ENCODE assay signal across 2 cellular contexts in genomic region chr19:5333581-5334365, GRCh38.
TF ChIP-seq lines count a peak whose summit lies in the region.

No MANE protein-coding gene starts in this region.

TF ChIP-seq in HEK293, 187 proteins besides CTCF, POLR2A, EP300 and RAD21 (continued from another document):
- TF ChIP-seq, protein P1, sequence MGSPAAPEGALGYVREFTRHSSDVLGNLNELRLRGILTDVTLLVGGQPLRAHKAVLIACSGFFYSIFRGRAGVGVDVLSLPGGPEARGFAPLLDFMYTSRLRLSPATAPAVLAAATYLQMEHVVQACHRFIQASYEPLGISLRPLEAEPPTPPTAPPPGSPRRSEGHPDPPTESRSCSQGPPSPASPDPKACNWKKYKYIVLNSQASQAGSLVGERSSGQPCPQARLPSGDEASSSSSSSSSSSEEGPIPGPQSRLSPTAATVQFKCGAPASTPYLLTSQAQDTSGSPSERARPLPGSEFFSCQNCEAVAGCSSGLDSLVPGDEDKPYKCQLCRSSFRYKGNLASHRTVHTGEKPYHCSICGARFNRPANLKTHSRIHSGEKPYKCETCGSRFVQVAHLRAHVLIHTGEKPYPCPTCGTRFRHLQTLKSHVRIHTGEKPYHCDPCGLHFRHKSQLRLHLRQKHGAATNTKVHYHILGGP (tag by site-specific recombination; IDR thresholded peaks at IDR 0.05) = no peak
- no peak for TF ChIP-seq KLF16 (tag by site-specific recombination; IDR thresholded peaks at IDR 0.05)
- 0 out of 2 replicates have a peak, but pooled peaks have one; percentile 14 for TF ChIP-seq REST (tag by site-specific recombination; IDR thresholded peaks at IDR 0.05)
- no peak for TF ChIP-seq KLF8 (tag by site-specific recombination; IDR thresholded peaks at IDR 0.05)
- no peak for TF ChIP-seq ZBTB17 (tag by site-specific recombination; IDR thresholded peaks at IDR 0.05)
- no peak for TF ChIP-seq ZNF548 (tag by site-specific recombination; IDR thresholded peaks at IDR 0.05)
- no peak for TF ChIP-seq ZNF19 (tag by site-specific recombination; IDR thresholded peaks at IDR 0.05; ENCODE audit: low read depth)
- no peak for TF ChIP-seq ZNF514 (tag by site-specific recombination; IDR thresholded peaks at IDR 0.05)
- TF ChIP-seq ZNF701 (tag by site-specific recombination; IDR thresholded peaks at IDR 0.05) = peak; percentile 98
- no peak for TF ChIP-seq ZBTB44 (tag by site-specific recombination; IDR thresholded peaks at IDR 0.05)
- no peak for TF ChIP-seq ZNF571 (tag by site-specific recombination; IDR thresholded peaks at IDR 0.05)
- TF ChIP-seq YY2 (tag by site-specific recombination; IDR thresholded peaks at IDR 0.05) = no peak
- TF ChIP-seq ZNF292 (tag by site-specific recombination; IDR thresholded peaks at IDR 0.05; ENCODE audit: borderline replicate concordance, low read depth) = no peak
- TF ChIP-seq KLF7 (tag by site-specific recombination; IDR thresholded peaks at IDR 0.05; ENCODE audit: borderline replicate concordance) = no peak
- TF ChIP-seq ZNF488 (tag by site-specific recombination; IDR thresholded peaks at IDR 0.05) = no peak
- no peak for TF ChIP-seq ZNF394 (tag by site-specific recombination; IDR thresholded peaks at IDR 0.05; ENCODE audit: borderline replicate concordance)
- no peak for TF ChIP-seq ZNF350 (tag by site-specific recombination; IDR thresholded peaks at IDR 0.05)
- no peak for TF ChIP-seq ZNF776 (tag by site-specific recombination; IDR thresholded peaks at IDR 0.05; ENCODE audit: borderline replicate concordance)
- 0 out of 2 replicates have a peak, but pooled peaks have one; percentile 14 for TF ChIP-seq ZIC2 (tag by site-specific recombination; IDR thresholded peaks at IDR 0.05)
- TF ChIP-seq ZNF24 (tag by site-specific recombination; IDR thresholded peaks at IDR 0.05) = 0 out of 2 replicates have a peak, but pooled peaks have one; percentile 29

TF ChIP-seq in GM12878, 131 proteins besides CTCF, POLR2A, EP300 and RAD21 (continued from another document and continues in another):
- TF ChIP-seq, protein P2, sequence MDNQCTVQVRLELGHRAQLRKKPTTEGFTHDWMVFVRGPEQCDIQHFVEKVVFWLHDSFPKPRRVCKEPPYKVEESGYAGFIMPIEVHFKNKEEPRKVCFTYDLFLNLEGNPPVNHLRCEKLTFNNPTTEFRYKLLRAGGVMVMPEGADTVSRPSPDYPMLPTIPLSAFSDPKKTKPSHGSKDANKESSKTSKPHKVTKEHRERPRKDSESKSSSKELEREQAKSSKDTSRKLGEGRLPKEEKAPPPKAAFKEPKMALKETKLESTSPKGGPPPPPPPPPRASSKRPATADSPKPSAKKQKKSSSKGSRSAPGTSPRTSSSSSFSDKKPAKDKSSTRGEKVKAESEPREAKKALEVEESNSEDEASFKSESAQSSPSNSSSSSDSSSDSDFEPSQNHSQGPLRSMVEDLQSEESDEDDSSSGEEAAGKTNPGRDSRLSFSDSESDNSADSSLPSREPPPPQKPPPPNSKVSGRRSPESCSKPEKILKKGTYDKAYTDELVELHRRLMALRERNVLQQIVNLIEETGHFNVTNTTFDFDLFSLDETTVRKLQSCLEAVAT (IDR thresholded peaks at IDR 0.05) = 0 out of 2 replicates have a peak, but pooled peaks have one; percentile 14
- TF ChIP-seq KAT2A (conservative IDR thresholded peaks at IDR 0.05; ENCODE audit: control insufficient read depth, low read depth, low read length) (no peak), ATF3 (IDR thresholded peaks at IDR 0.05; ENCODE audit: borderline replicate concordance, extremely low read depth, low read depth, low read length) (no peak), HDGF (IDR thresholded peaks at IDR 0.05) (no peak), REST (IDR thresholded peaks at IDR 0.05; ENCODE audit: low read depth, low read length) (no peak), MTA3 (IDR thresholded peaks at IDR 0.05; ENCODE audit: borderline replicate concordance, low read length) (no peak), CHD1 (IDR thresholded peaks at IDR 0.05; ENCODE audit: low read depth, low read length) (no peak), BRCA1 (IDR thresholded peaks at IDR 0.05; ENCODE audit: low read depth, low read length) (no peak), RUNX3 (IDR thresholded peaks at IDR 0.05; ENCODE audit: low read length) (peak; percentile 28; the same call in 1 of the 2 replicates), IKZF2 (IDR thresholded peaks at IDR 0.05) (peak; percentile 19 to 30; a peak in 1 of 4 replicates), BCL11A (IDR thresholded peaks at IDR 0.05; ENCODE audit: low read depth, low read length) (0 out of 2 replicates have a peak, but pooled peaks have one; percentile 9), POU2F2 (IDR thresholded peaks at IDR 0.05; ENCODE audit: borderline replicate concordance, low read depth, low read length) (no peak), NFIC (IDR thresholded peaks at IDR 0.05; ENCODE audit: low read depth, low read length) (no peak), NKRF (conservative IDR thresholded peaks at IDR 0.05) (no peak), RB1 (IDR thresholded peaks at IDR 0.05; ENCODE audit: borderline replicate concordance) (no peak), SKIL (IDR thresholded peaks at IDR 0.05; ENCODE audit: low read depth, poor library complexity, severe bottlenecking) (no peak), ZNF24 (IDR thresholded peaks at IDR 0.05) (peak; percentile 38; the same call in 1 of the 2 replicates), BHLHE40 (IDR thresholded peaks at IDR 0.05; ENCODE audit: borderline replicate concordance in 1 of 2, low read depth in 2 of 2, low read length in 1 of 2) (no peak), SMC3 (IDR thresholded peaks at IDR 0.05; ENCODE audit: borderline replicate concordance, low read length) (no peak), DPF2 (IDR thresholded peaks at IDR 0.05) (peak; percentile 38; the same call in 1 of the 2 replicates), SMARCA5 (IDR thresholded peaks at IDR 0.05) (0 out of 2 replicates have a peak, but pooled peaks have one; percentile 62), MYB (IDR thresholded peaks at IDR 0.05; ENCODE audit: borderline replicate concordance, low read depth, low read length) (no peak), SP1 (IDR thresholded peaks at IDR 0.05; ENCODE audit: low read depth, low read length) (no peak), EZH2 (IDR thresholded peaks at IDR 0.05; ENCODE audit: borderline replicate concordance, control insufficient read depth, low read depth, low read length) (no peak)
- TF ChIP-seq, protein P3, sequence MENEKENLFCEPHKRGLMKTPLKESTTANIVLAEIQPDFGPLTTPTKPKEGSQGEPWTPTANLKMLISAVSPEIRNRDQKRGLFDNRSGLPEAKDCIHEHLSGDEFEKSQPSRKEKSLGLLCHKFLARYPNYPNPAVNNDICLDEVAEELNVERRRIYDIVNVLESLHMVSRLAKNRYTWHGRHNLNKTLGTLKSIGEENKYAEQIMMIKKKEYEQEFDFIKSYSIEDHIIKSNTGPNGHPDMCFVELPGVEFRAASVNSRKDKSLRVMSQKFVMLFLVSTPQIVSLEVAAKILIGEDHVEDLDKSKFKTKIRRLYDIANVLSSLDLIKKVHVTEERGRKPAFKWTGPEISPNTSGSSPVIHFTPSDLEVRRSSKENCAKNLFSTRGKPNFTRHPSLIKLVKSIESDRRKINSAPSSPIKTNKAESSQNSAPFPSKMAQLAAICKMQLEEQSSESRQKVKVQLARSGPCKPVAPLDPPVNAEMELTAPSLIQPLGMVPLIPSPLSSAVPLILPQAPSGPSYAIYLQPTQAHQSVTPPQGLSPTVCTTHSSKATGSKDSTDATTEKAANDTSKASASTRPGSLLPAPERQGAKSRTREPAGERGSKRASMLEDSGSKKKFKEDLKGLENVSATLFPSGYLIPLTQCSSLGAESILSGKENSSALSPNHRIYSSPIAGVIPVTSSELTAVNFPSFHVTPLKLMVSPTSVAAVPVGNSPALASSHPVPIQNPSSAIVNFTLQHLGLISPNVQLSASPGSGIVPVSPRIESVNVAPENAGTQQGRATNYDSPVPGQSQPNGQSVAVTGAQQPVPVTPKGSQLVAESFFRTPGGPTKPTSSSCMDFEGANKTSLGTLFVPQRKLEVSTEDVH (IDR thresholded peaks at IDR 0.05; ENCODE audit: low read depth, partially characterized antibody) = no peak
- TF ChIP-seq, protein P4, sequence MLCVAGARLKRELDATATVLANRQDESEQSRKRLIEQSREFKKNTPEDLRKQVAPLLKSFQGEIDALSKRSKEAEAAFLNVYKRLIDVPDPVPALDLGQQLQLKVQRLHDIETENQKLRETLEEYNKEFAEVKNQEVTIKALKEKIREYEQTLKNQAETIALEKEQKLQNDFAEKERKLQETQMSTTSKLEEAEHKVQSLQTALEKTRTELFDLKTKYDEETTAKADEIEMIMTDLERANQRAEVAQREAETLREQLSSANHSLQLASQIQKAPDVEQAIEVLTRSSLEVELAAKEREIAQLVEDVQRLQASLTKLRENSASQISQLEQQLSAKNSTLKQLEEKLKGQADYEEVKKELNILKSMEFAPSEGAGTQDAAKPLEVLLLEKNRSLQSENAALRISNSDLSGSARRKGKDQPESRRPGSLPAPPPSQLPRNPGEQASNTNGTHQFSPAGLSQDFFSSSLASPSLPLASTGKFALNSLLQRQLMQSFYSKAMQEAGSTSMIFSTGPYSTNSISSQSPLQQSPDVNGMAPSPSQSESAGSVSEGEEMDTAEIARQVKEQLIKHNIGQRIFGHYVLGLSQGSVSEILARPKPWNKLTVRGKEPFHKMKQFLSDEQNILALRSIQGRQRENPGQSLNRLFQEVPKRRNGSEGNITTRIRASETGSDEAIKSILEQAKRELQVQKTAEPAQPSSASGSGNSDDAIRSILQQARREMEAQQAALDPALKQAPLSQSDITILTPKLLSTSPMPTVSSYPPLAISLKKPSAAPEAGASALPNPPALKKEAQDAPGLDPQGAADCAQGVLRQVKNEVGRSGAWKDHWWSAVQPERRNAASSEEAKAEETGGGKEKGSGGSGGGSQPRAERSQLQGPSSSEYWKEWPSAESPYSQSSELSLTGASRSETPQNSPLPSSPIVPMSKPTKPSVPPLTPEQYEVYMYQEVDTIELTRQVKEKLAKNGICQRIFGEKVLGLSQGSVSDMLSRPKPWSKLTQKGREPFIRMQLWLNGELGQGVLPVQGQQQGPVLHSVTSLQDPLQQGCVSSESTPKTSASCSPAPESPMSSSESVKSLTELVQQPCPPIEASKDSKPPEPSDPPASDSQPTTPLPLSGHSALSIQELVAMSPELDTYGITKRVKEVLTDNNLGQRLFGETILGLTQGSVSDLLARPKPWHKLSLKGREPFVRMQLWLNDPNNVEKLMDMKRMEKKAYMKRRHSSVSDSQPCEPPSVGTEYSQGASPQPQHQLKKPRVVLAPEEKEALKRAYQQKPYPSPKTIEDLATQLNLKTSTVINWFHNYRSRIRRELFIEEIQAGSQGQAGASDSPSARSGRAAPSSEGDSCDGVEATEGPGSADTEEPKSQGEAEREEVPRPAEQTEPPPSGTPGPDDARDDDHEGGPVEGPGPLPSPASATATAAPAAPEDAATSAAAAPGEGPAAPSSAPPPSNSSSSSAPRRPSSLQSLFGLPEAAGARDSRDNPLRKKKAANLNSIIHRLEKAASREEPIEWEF (IDR thresholded peaks at IDR 0.05; ENCODE audit: insufficient replicate concordance, low read depth, low read length) = no peak
